Comparison of ENCODE assay signal across 8 cellular contexts in the genomic region with DNA sequence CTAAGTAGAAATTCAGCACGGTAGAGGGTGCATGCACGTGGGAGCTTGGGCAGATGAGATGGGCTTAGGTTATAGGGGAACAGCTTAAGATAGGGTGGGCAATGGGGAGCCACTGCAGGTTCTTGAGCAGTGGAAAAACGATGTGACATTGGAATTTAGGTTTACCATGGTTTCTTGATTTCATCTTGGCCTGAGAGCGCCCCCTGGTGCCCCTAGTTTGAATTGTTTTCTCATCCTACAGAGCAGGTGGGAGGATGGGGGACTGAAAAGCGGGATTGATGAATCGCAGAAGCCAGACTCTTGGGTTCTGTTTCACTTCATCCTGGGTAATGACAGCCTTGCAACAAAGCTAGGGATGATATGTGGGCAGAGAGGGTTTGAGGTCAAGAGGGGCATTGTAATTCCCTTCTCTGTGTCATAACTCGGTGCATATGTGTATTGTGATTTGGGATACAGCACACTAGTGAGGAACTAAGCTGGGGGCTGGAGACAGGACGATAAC. TPM values are rescaled to one million over a fixed set of nuclear protein-coding genes. Genes with fewer than 3 reads are reported as not detected.
DNase-seq lines count a peak whose midpoint lies in the region; ATAC-seq and TF ChIP-seq lines count a peak whose summit lies in the region.

No MANE protein-coding gene starts in this region.

- H3K9me3 ChIP-seq in lung (ENCODE audit: control insufficient read depth in 2 of 2, insufficient read depth in 1 of 2, low read length in 1 of 2) = no peaks in the 10 kb centered on the region

- CTCF ChIA-PET in activated CD4-positive, alpha-beta T cell treated with anti-CD3 and anti-CD28 coated beads for 36 hours (lab: Charles Lee) = interaction anchor here (0.6 to 6.2 kb wide), 48 partner anchors 8 to 706 kb away, joined by 3 to 69 read pairs (median 4); partner anchors contain the start of genes C1QTNF5, CBL, NLRX1 and RNF26

- DNase-seq in activated gamma-delta T cell treated with Interleukin-2 at 50 U/mL for 16 hours (peak; percentile 81), activated gamma-delta T cell (lab: John Stamatoyannopoulos, UW) (no peak), NCI-H226 (peak; percentile 35), cerebellum (ENCODE audit: low spot score) (peak; percentile 74), lung (ENCODE audit: low spot score) (peak; percentile 79)
- peak; percentile 90 for DNase-seq in activated CD4-positive, alpha-beta T cell treated with anti-CD3 and anti-CD28 coated beads for 36 hours
- DNase-seq in stimulated activated CD8-positive, alpha-beta memory T cell treated with anti-CD3 and anti-CD28 coated beads, Interleukin-12 subunit alpha, Interleukin-12 subunit beta, amount 100 ng/mL, for 4 hours (ENCODE audit: low read depth) = peak; percentile 48

- no peaks in the 10 kb centered on the region for H3K27me3 ChIP-seq in lung (ENCODE audit: control insufficient read depth, insufficient read depth)

- no peak overlapping the region for H3K4me3 Mint-ChIP-seq in activated CD4-positive, alpha-beta T cell treated with anti-CD3 and anti-CD28 coated beads for 36 hours

- no peak overlapping the region for H3K4me3 ChIP-seq in lung

- peak; percentile 56 for TF ChIP-seq CTCF in lung (IDR thresholded peaks at IDR 0.05; ENCODE audit: control extremely low read depth, extremely low read depth)

- POLR2A ChIA-PET in activated CD4-positive, alpha-beta T cell treated with anti-CD3 and anti-CD28 coated beads for 36 hours (lab: Charles Lee) = no interaction called here

- H3K27ac Mint-ChIP-seq in activated CD4-positive, alpha-beta T cell treated with anti-CD3 and anti-CD28 coated beads for 36 hours = no peak overlapping the region

- 21 to 26% methylated on average over 8 of the region's 8 CpGs for WGBS in lung, 2 donors

- intact Hi-C loops in activated CD4-positive, alpha-beta T cell treated with anti-CD3 and anti-CD28 coated beads for 36 hours (cut with DNase I, micrococcal nuclease) = loop anchor here (1.0 to 5.0 kb wide), 6 partner anchors 11 to 326 kb away; partner anchors contain the start of genes CBL (in 1 of the 2), CENATAC (in 1 of the 2), DPAGT1 (in 1 of the 2) and HYOU1 (in 1 of the 2)

- H3K4me1 ChIP-seq in lung (ENCODE audit: control insufficient read depth in 2 of 2, insufficient read depth in 2 of 2, low read length in 2 of 2) = no peaks in the 10 kb centered on the region

- no peaks in the 10 kb centered on the region for H3K36me3 Mint-ChIP-seq in activated CD4-positive, alpha-beta T cell treated with anti-CD3 and anti-CD28 coated beads for 36 hours (ENCODE audit: low read depth)

- H3K36me3 ChIP-seq in lung (ENCODE audit: control insufficient read depth in 2 of 2, insufficient read depth in 2 of 2, low read length in 2 of 2) = no peaks in the 10 kb centered on the region

- H3K4me1 Mint-ChIP-seq in activated CD4-positive, alpha-beta T cell treated with anti-CD3 and anti-CD28 coated beads for 36 hours = peaks cover 20% of the 10 kb centered on the region

- no peaks in the 10 kb centered on the region for H3K9me3 Mint-ChIP-seq in activated CD4-positive, alpha-beta T cell treated with anti-CD3 and anti-CD28 coated beads for 36 hours (ENCODE audit: low read depth)

- H3K27me3 Mint-ChIP-seq in activated CD4-positive, alpha-beta T cell treated with anti-CD3 and anti-CD28 coated beads for 36 hours = peaks cover 3% of the 10 kb centered on the region

- H3K27ac ChIP-seq in lung (ENCODE audit: low read depth in 1 of 2, low read length in 1 of 2) = no peak overlapping the region

- peak; percentile 21 for ATAC-seq in activated CD4-positive, alpha-beta T cell treated with anti-CD3 and anti-CD28 coated beads for 36 hours
- ATAC-seq in lung (ENCODE audit: insufficient read depth, low FRiP score) (no peak), HG02678 (IDR thresholded peaks at IDR 0.05; ENCODE audit: unreplicated experiment) (no peak)

RNA-seq across cellular contexts. Expression of gene MCAM, which starts 6.7 kb away (rescaled TPM):
- total RNA-seq in activated CD4-positive, alpha-beta T cell treated with anti-CD3 and anti-CD28 coated beads for 36 hours = 1 to 10 TPM; 6.8 to 6.9 TPM
- total RNA-seq in cerebellum (12.1 TPM), lung (100 to 1,000 TPM; 127 to 174 TPM)
- polyA plus RNA-seq in lung = 100 to 1,000 TPM in 1 of 2 donors, 10 to 100 TPM in 1; 51.9 to 120 TPM

RNA-seq across cellular contexts. Expression of gene RNF26, which starts 10.7 kb away (rescaled TPM):
- 10 to 100 TPM; 29.9 TPM for total RNA-seq in activated CD4-positive, alpha-beta T cell treated with anti-CD3 and anti-CD28 coated beads for 36 hours
- total RNA-seq in cerebellum (3.8 TPM), lung (10 to 100 TPM in 1 of 2 donors, 1 to 10 TPM in 1; 8.2 to 25.4 TPM)
- 10 to 100 TPM; 11.0 to 16.3 TPM for polyA plus RNA-seq in lung

RNA-seq across cellular contexts. Expression of gene C1QTNF5, which starts 17.1 kb away (rescaled TPM):
- total RNA-seq in activated CD4-positive, alpha-beta T cell treated with anti-CD3 and anti-CD28 coated beads for 36 hours = not detected
- total RNA-seq in cerebellum (3.4 TPM), lung (10 to 100 TPM; 20.2 to 28.6 TPM)
- 10 to 100 TPM; 28.0 to 34.9 TPM for polyA plus RNA-seq in lung

RNA-seq across cellular contexts. Expression of gene MFRP, which starts 22.9 kb away (rescaled TPM):
- not detected for total RNA-seq in activated CD4-positive, alpha-beta T cell treated with anti-CD3 and anti-CD28 coated beads for 36 hours
- not detected for total RNA-seq in cerebellum
- total RNA-seq in lung = not detected
- not detected for polyA plus RNA-seq in lung

RNA-seq across cellular contexts. Expression of gene USP2, which starts 57.9 kb away (rescaled TPM):
- under 1 TPM; 0.58 to 0.71 TPM for total RNA-seq in activated CD4-positive, alpha-beta T cell treated with anti-CD3 and anti-CD28 coated beads for 36 hours
- 1.1 TPM for total RNA-seq in cerebellum
- total RNA-seq in lung = 1 to 10 TPM; 4.9 to 6.5 TPM
- 1 to 10 TPM; 1.7 to 2.1 TPM for polyA plus RNA-seq in lung
